In the genomic region with DNA sequence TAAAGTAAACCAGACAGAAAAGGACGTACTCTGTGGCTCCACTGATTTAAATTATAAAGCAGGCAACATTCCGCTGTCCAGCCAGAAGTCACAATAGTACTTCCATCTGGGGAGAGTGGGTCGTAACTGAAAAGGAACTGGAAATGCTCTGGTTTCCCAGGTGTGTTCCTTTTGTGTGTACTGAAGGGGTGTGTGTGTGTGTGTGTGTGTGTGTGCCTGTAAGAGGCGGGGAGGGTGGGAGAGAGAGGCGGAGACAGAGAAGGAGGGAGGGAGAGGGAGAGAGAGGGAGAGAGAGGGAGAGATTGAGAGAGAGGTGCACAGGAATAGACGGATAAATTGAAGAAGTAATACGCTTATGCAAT, we compare ENCODE assay signal across 9 cellular contexts.
DNase-seq lines count a peak whose midpoint lies in the region; ATAC-seq and TF ChIP-seq lines count a peak whose summit lies in the region.
"Had no signal": no experiment of that assay in that cellular context is flagged by ENCODE, and none has a peak within 500 bp of the region (broad histone marks: within the 10 kb centered on the region; RNA-seq: fewer than 3 reads in every experiment).

No MANE protein-coding gene starts in this region.

- no peak for TF ChIP-seq CTCF in RWPE2 (IDR thresholded peaks at IDR 0.05; ENCODE audit: poor library complexity, severe bottlenecking)
- no peak for TF ChIP-seq CTCF in stomach (IDR thresholded peaks at IDR 0.05)

- no peak for ATAC-seq in stimulated activated naive CD8-positive, alpha-beta T cell treated with anti-CD3 and anti-CD28 coated beads, Interleukin-15, amount 100 ng/mL, for 72 hours
- peak; percentile 43; the same call in 2 of the 3 replicates for ATAC-seq in RWPE2 (ENCODE audit: low read depth)
- no peak for ATAC-seq in GM18868 (IDR thresholded peaks at IDR 0.05; ENCODE audit: unreplicated experiment)
- ATAC-seq in HG03025 (IDR thresholded peaks at IDR 0.05; ENCODE audit: low FRiP score, unreplicated experiment): no peak

- no CpG with 5 or more reads among the region's 7 CpGs for WGBS in iPS DF 6.9 (ENCODE audit: insufficient coverage, insufficient read length)
- WGBS in stomach, 5 donors: 14 to 21% (median 18%) methylated on average over 7 of the region's 7 CpGs

- no peaks in the 10 kb centered on the region for H3K9me3 Mint-ChIP-seq in stimulated activated naive CD8-positive, alpha-beta T cell treated with anti-CD3 and anti-CD28 coated beads, Interleukin-15, Interleukin-2, amounts not matched to agents 100 ng/mL and 50 ng/mL, for 24 hours
- H3K9me3 Mint-ChIP-seq in stimulated activated naive CD8-positive, alpha-beta T cell treated with anti-CD3 and anti-CD28 coated beads, Interleukin-15, amount 100 ng/mL, for 72 hours: no peaks in the 10 kb centered on the region
- H3K9me3 Mint-ChIP-seq in T-helper 2 cell treated with Interferon-gamma antibody and Interleukin-4, amounts not matched to agents 5 μg/mL and 100 μg/mL, for 36 hours: peaks cover 10% of the 10 kb centered on the region

- peaks cover 4% of the 10 kb centered on the region for H3K4me1 ChIP-seq in RWPE2 (ENCODE audit: insufficient read depth, poor library complexity, severe bottlenecking)
- no peaks in the 10 kb centered on the region for H3K4me1 ChIP-seq in iPS DF 6.9 (ENCODE audit: control insufficient read depth, insufficient read depth, low read length)
- no peaks in the 10 kb centered on the region for H3K4me1 ChIP-seq in stomach

- TF ChIP-seq POLR2A in stomach (IDR thresholded peaks at IDR 0.05): no peak

- H3K4me1 Mint-ChIP-seq in stimulated activated naive CD8-positive, alpha-beta T cell treated with anti-CD3 and anti-CD28 coated beads, Interleukin-15, Interleukin-2, amounts not matched to agents 100 ng/mL and 50 ng/mL, for 24 hours (ENCODE audit: low read depth): peaks cover 4% of the 10 kb centered on the region
- peaks cover 6% of the 10 kb centered on the region for H3K4me1 Mint-ChIP-seq in stimulated activated naive CD8-positive, alpha-beta T cell treated with anti-CD3 and anti-CD28 coated beads, Interleukin-15, amount 100 ng/mL, for 72 hours
- H3K4me1 Mint-ChIP-seq in T-helper 2 cell treated with Interferon-gamma antibody and Interleukin-4, amounts not matched to agents 5 μg/mL and 100 μg/mL, for 36 hours (ENCODE audit: low read depth): peaks cover 6% of the 10 kb centered on the region

- H3K27me3 ChIP-seq in RWPE2 (ENCODE audit: insufficient read depth, poor library complexity, severe bottlenecking) (no peaks in the 10 kb centered on the region), iPS DF 6.9 (ENCODE audit: control insufficient read depth, insufficient read depth, low read length) (no peaks in the 10 kb centered on the region), stomach (peaks cover 0 to 79% (median 22%) of the 10 kb centered on the region in 3 donors)

- TF ChIP-seq EP300 in stomach (IDR thresholded peaks at IDR 0.05): no peak

- H3K27me3 Mint-ChIP-seq in stimulated activated naive CD8-positive, alpha-beta T cell treated with anti-CD3 and anti-CD28 coated beads, Interleukin-15, Interleukin-2, amounts not matched to agents 100 ng/mL and 50 ng/mL, for 24 hours: peaks cover 74% of the 10 kb centered on the region
- peaks cover 86% of the 10 kb centered on the region for H3K27me3 Mint-ChIP-seq in stimulated activated naive CD8-positive, alpha-beta T cell treated with anti-CD3 and anti-CD28 coated beads, Interleukin-15, amount 100 ng/mL, for 72 hours
- peaks cover 26% of the 10 kb centered on the region for H3K27me3 Mint-ChIP-seq in T-helper 2 cell treated with Interferon-gamma antibody and Interleukin-4, amounts not matched to agents 5 μg/mL and 100 μg/mL, for 36 hours (ENCODE audit: low read depth)

- H3K27ac ChIP-seq in RWPE2 (ENCODE audit: poor library complexity, severe bottlenecking) (no peak overlapping the region), iPS DF 6.9 (ENCODE audit: low read length) (no peak overlapping the region), stomach (no peak overlapping the region)

- DNase-seq in stimulated activated naive CD8-positive, alpha-beta T cell treated with anti-CD3 and anti-CD28 coated beads, Interleukin-15, amount 100 ng/mL, for 72 hours: no peak
- DNase-seq in RWPE2 (ENCODE audit: low spot score): no peak
- no peak for DNase-seq in iPS DF 6.9 (ENCODE audit: low read depth, low spot score)
- DNase-seq in T-helper 2 cell treated with Interferon-gamma antibody and Interleukin-4, amounts not matched to agents 5 μg/mL and 100 μg/mL, for 36 hours (ENCODE audit: low spot score): no peak
- no peak for DNase-seq in stomach
- DNase-seq: NK-92 treated with Interleukin-12 subunit alpha and Interleukin-12 subunit beta, amount 100 ng/mL, for 24 hours had no signal

- peak overlapping the region; percentile 25 for H3K4me3 ChIP-seq in RWPE2 (ENCODE audit: severe bottlenecking)
- H3K4me3 ChIP-seq in iPS DF 6.9 (ENCODE audit: low read length): peak overlapping the region; percentile 88; the same call in 1 of the 2 replicates
- no peak overlapping the region for H3K4me3 ChIP-seq in stomach

- H3K9me3 ChIP-seq in RWPE2 (ENCODE audit: severe bottlenecking): no peaks in the 10 kb centered on the region
- H3K9me3 ChIP-seq in iPS DF 6.9 (ENCODE audit: control insufficient read depth, insufficient read depth, low read length): no peaks in the 10 kb centered on the region
- H3K9me3 ChIP-seq in stomach: peaks cover 0 to 27% (median 23%) of the 10 kb centered on the region in 4 donors

- H3K36me3 ChIP-seq in RWPE2 (ENCODE audit: low read depth) (no peaks in the 10 kb centered on the region), iPS DF 6.9 (ENCODE audit: control insufficient read depth, insufficient read depth, low read length) (no peaks in the 10 kb centered on the region), stomach (no peaks in the 10 kb centered on the region)

- intact Hi-C loops in stomach (cut with DNase I; ENCODE audit: low total_unique reads): no loop called here

- H3K27ac Mint-ChIP-seq in stimulated activated naive CD8-positive, alpha-beta T cell treated with anti-CD3 and anti-CD28 coated beads, Interleukin-15, Interleukin-2, amounts not matched to agents 100 ng/mL and 50 ng/mL, for 24 hours: peak overlapping the region; percentile 88
- no peak overlapping the region for H3K27ac Mint-ChIP-seq in stimulated activated naive CD8-positive, alpha-beta T cell treated with anti-CD3 and anti-CD28 coated beads, Interleukin-15, amount 100 ng/mL, for 72 hours
- no peak overlapping the region for H3K27ac Mint-ChIP-seq in T-helper 2 cell treated with Interferon-gamma antibody and Interleukin-4, amounts not matched to agents 5 μg/mL and 100 μg/mL, for 36 hours

- no peak overlapping the region for H3K4me3 Mint-ChIP-seq in stimulated activated naive CD8-positive, alpha-beta T cell treated with anti-CD3 and anti-CD28 coated beads, Interleukin-15, Interleukin-2, amounts not matched to agents 100 ng/mL and 50 ng/mL, for 24 hours
- H3K4me3 Mint-ChIP-seq in stimulated activated naive CD8-positive, alpha-beta T cell treated with anti-CD3 and anti-CD28 coated beads, Interleukin-15, amount 100 ng/mL, for 72 hours: no peak overlapping the region
- H3K4me3 Mint-ChIP-seq in T-helper 2 cell treated with Interferon-gamma antibody and Interleukin-4, amounts not matched to agents 5 μg/mL and 100 μg/mL, for 36 hours: no peak overlapping the region

- no peaks in the 10 kb centered on the region for H3K36me3 Mint-ChIP-seq in stimulated activated naive CD8-positive, alpha-beta T cell treated with anti-CD3 and anti-CD28 coated beads, Interleukin-15, Interleukin-2, amounts not matched to agents 100 ng/mL and 50 ng/mL, for 24 hours (ENCODE audit: low read depth)
- H3K36me3 Mint-ChIP-seq in T-helper 2 cell treated with Interferon-gamma antibody and Interleukin-4, amounts not matched to agents 5 μg/mL and 100 μg/mL, for 36 hours (ENCODE audit: low read depth): no peaks in the 10 kb centered on the region

Comparison
In these comparisons a context has a peak if more than half of its experiments do, and no peak if none do; other contexts are left out.
1. H3K4me3 ChIP-seq: peak in RWPE2 (single experiment) and iPS DF 6.9 (single experiment); none in stomach (0 of 4).